Comparison of ENCODE assay signal across 8 cellular contexts in genomic region chr14:104393898-104394605, GRCh38.
DNase-seq lines count a peak whose midpoint lies in the region; ATAC-seq and TF ChIP-seq lines count a peak whose summit lies in the region.

No MANE protein-coding gene starts in this region.

- H3K36me3 Mint-ChIP-seq in mesothelial cell of epicardium, result peaks cover 3% of the 10 kb centered on the region

- no peak overlapping the region for H3K4me3 Mint-ChIP-seq in mesothelial cell of epicardium

- peaks cover 16% of the 10 kb centered on the region for H3K27me3 Mint-ChIP-seq in mesothelial cell of epicardium (ENCODE audit: low read depth)

- no peak for TF ChIP-seq CTCF in mesothelial cell of epicardium (IDR thresholded peaks at IDR 0.05; ENCODE audit: unreplicated experiment)

- peak; percentile 66 for ATAC-seq in GM19438 (IDR thresholded peaks at IDR 0.05; ENCODE audit: low read depth, unreplicated experiment)
- no peak for ATAC-seq in HG03159 (IDR thresholded peaks at IDR 0.05; ENCODE audit: unreplicated experiment)
- ATAC-seq in HG02840 (IDR thresholded peaks at IDR 0.05; ENCODE audit: low FRiP score, unreplicated experiment), result no peak

- no peaks in the 10 kb centered on the region for H3K4me1 Mint-ChIP-seq in mesothelial cell of epicardium

- H3K9me3 Mint-ChIP-seq in mesothelial cell of epicardium, result peaks cover 18% of the 10 kb centered on the region

- no peak overlapping the region for H3K27ac Mint-ChIP-seq in mesothelial cell of epicardium

- peak; percentile 33 to 40 for DNase-seq in activated CD4-positive, alpha-beta T cell treated with anti-CD3 and anti-CD28 coated beads, Interleukin-2, amount 50 U/mL, for 4 hours
- DNase-seq in germinal center (ENCODE audit: low spot score) (peak; percentile 57), mesothelial cell of epicardium (ENCODE audit: low spot score in 2 of 2, unreplicated experiment in 2 of 2) (no peak), occipital lobe (lab: John Stamatoyannopoulos, UW) (no peak)
- peak; percentile 14 for DNase-seq in stimulated activated CD8-positive, alpha-beta memory T cell treated with anti-CD3 and anti-CD28 coated beads, Interleukin-12 subunit alpha, Interleukin-12 subunit beta, amount 100 ng/mL, for 24 hours (ENCODE audit: extremely low read depth)

Comparison
In these comparisons a context has a peak if more than half of its experiments do, and no peak if none do; other contexts are left out.
1. DNase-seq: peak in activated CD4-positive, alpha-beta T cell treated with anti-CD3 and anti-CD28 coated beads, Interleukin-2, amount 50 U/mL, for 4 hours (2 of 2), germinal center (single experiment) and stimulated activated CD8-positive, alpha-beta memory T cell treated with anti-CD3 and anti-CD28 coated beads, Interleukin-12 subunit alpha, Interleukin-12 subunit beta, amount 100 ng/mL, for 24 hours (single experiment); none in mesothelial cell of epicardium (0 of 2) and occipital lobe (single experiment).